ENCODE assay signal across 8 cellular contexts in the genomic region with DNA sequence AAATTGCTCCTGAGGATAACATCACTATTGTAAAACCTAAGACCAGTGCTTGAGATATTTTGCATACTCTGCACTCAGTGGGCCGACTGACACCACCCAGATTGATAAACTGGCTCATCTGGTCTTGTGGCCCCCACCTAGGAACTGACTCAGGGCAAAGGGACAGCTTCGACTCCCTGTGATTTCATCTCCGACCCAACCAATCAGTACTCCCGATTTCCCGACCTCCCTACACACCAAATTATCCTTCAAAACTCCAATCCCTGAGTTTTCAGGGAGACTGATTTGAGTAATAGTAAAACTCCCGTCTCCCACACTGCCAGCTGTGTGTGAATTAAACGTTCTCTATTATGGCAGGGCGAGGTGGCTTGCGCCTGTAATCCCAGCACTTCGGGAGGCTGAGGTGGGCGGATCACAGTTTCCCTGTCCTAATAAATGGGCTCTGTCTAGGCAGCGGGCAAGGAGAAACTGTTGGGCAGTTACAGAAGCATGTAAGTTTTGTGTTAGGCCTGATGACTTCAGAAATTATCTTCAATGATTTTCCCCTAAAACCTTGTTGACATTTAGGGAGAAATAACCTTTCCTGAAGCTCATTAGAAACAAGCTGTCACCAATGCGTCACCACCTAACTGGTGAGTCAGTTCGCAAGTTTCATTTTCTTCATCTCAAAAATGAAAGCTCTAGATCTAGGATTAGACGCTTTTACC. TPM values are rescaled to one million over a fixed set of nuclear protein-coding genes. Genes with fewer than 3 reads are reported as not detected.
A peak's percentile ranks its signal among the peaks of the same experiment; 100 is the strongest.
DNase-seq lines count a peak whose midpoint lies in the region; ATAC-seq and TF ChIP-seq lines count a peak whose summit lies in the region.

No MANE protein-coding gene starts in this region.

- H3F3A ChIP-seq in neural cell (ENCODE audit: insufficient read depth, low read length, poor library complexity, severe bottlenecking): no peaks in the 10 kb centered on the region

- peak overlapping the region; percentile 40 for H3K4me3 ChIP-seq in GM12864 (ENCODE audit: low read depth, low read length)
- H3K4me3 ChIP-seq in RWPE2 (ENCODE audit: severe bottlenecking): peak overlapping the region; percentile 11
- H3K4me3 ChIP-seq in duodenal mucosa (ENCODE audit: low read depth in 1 of 2, low read length in 2 of 2): peak overlapping the region; percentile 37 to 40
- H3K4me3 ChIP-seq in neural cell (ENCODE audit: low read length): peak overlapping the region; percentile 29

- DNase-seq in GM12864 (ENCODE audit: low read depth) (peak; percentile 72), RWPE2 (ENCODE audit: low spot score) (no peak), globus pallidus (ENCODE audit: low spot score) (no peak), NCI-H345 (lab: John Stamatoyannopoulos, UW) (no peak)

- H3K27ac ChIP-seq in RWPE2 (ENCODE audit: poor library complexity, severe bottlenecking) (peak overlapping the region; percentile 100), duodenal mucosa (ENCODE audit: low read depth, low read length) (peak overlapping the region; percentile 91), neural cell (ENCODE audit: low read length) (peak overlapping the region; percentile 93)

- H3K4me1 ChIP-seq in RWPE2 (ENCODE audit: insufficient read depth, poor library complexity, severe bottlenecking) (peaks cover 61% of the 10 kb centered on the region), duodenal mucosa (ENCODE audit: control insufficient read depth in 1 of 2, insufficient read depth in 2 of 2, low read length in 2 of 2) (peaks cover 43 to 50% of the 10 kb centered on the region in 2 donors)

- TF ChIP-seq CTCF in GM12864 (IDR thresholded peaks at IDR 0.05; ENCODE audit: low read depth, low read length, missing control alignments) (no peak), RWPE2 (IDR thresholded peaks at IDR 0.05; ENCODE audit: poor library complexity, severe bottlenecking) (no peak), neural cell (IDR thresholded peaks at IDR 0.05; ENCODE audit: poor library complexity, severe bottlenecking) (no peak)

- no peaks in the 10 kb centered on the region for H3K27me3 ChIP-seq in RWPE2 (ENCODE audit: insufficient read depth, poor library complexity, severe bottlenecking)
- no peaks in the 10 kb centered on the region for H3K27me3 ChIP-seq in duodenal mucosa (ENCODE audit: control insufficient read depth in 1 of 2, insufficient read depth in 2 of 2, low read length in 2 of 2)
- H3K27me3 ChIP-seq in neural cell (ENCODE audit: insufficient read depth, low read depth, low read length): no peaks in the 10 kb centered on the region

- no peaks in the 10 kb centered on the region for H4K20me1 ChIP-seq in neural cell (ENCODE audit: insufficient read depth)

- no peak overlapping the region for H2AFZ ChIP-seq in neural cell (ENCODE audit: low read depth, low read length)

- ATAC-seq in RWPE2 (ENCODE audit: low read depth): no peak
- no peak for ATAC-seq in GM21717 (IDR thresholded peaks at IDR 0.05; ENCODE audit: unreplicated experiment)
- no peak for ATAC-seq in HG03460 (IDR thresholded peaks at IDR 0.05; ENCODE audit: unreplicated experiment)

- no peak overlapping the region for H3K4me2 ChIP-seq in neural cell (ENCODE audit: low read length)

- H3K36me3 ChIP-seq in RWPE2 (ENCODE audit: low read depth): no peaks in the 10 kb centered on the region
- no peaks in the 10 kb centered on the region for H3K36me3 ChIP-seq in duodenal mucosa (ENCODE audit: control insufficient read depth in 1 of 2, insufficient read depth in 2 of 2, low read length in 2 of 2)
- H3K36me3 ChIP-seq in neural cell (ENCODE audit: insufficient read depth, low read length): no peaks in the 10 kb centered on the region

- TF ChIP-seq RAD21 in neural cell (conservative IDR thresholded peaks at IDR 0.05): no peak

- peak overlapping the region; percentile 21 to 70 for H3K9ac ChIP-seq in duodenal mucosa (ENCODE audit: low read depth in 1 of 2, low read length in 2 of 2)
- H3K9ac ChIP-seq in neural cell (ENCODE audit: low read length): peak overlapping the region; percentile 45

- no peaks in the 10 kb centered on the region for H3K9me2 ChIP-seq in neural cell (ENCODE audit: insufficient read depth, low read length)

- H3K79me2 ChIP-seq in neural cell (replicated peaks; ENCODE audit: insufficient read depth, low read length): peaks cover 8% of the 10 kb centered on the region

- no peaks in the 10 kb centered on the region for H3K9me3 ChIP-seq in RWPE2 (ENCODE audit: severe bottlenecking)
- no peaks in the 10 kb centered on the region for H3K9me3 ChIP-seq in duodenal mucosa (ENCODE audit: control insufficient read depth in 1 of 2, low read length in 2 of 2)
- H3K9me3 ChIP-seq in neural cell (ENCODE audit: low read length): no peaks in the 10 kb centered on the region

- no peak for TF ChIP-seq EP300 in neural cell (conservative IDR thresholded peaks at IDR 0.05; ENCODE audit: poor library complexity, severe bottlenecking)

TF ChIP-seq in neural cell, 6 proteins besides CTCF, POLR2A, EP300 and RAD21:
- TF ChIP-seq, protein P1, sequence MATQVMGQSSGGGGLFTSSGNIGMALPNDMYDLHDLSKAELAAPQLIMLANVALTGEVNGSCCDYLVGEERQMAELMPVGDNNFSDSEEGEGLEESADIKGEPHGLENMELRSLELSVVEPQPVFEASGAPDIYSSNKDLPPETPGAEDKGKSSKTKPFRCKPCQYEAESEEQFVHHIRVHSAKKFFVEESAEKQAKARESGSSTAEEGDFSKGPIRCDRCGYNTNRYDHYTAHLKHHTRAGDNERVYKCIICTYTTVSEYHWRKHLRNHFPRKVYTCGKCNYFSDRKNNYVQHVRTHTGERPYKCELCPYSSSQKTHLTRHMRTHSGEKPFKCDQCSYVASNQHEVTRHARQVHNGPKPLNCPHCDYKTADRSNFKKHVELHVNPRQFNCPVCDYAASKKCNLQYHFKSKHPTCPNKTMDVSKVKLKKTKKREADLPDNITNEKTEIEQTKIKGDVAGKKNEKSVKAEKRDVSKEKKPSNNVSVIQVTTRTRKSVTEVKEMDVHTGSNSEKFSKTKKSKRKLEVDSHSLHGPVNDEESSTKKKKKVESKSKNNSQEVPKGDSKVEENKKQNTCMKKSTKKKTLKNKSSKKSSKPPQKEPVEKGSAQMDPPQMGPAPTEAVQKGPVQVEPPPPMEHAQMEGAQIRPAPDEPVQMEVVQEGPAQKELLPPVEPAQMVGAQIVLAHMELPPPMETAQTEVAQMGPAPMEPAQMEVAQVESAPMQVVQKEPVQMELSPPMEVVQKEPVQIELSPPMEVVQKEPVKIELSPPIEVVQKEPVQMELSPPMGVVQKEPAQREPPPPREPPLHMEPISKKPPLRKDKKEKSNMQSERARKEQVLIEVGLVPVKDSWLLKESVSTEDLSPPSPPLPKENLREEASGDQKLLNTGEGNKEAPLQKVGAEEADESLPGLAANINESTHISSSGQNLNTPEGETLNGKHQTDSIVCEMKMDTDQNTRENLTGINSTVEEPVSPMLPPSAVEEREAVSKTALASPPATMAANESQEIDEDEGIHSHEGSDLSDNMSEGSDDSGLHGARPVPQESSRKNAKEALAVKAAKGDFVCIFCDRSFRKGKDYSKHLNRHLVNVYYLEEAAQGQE (IDR thresholded peaks at IDR 0.05; ENCODE audit: borderline replicate concordance): no peak
- no peak for TF ChIP-seq EZH2 (IDR thresholded peaks at IDR 0.05; ENCODE audit: borderline replicate concordance, insufficient read depth, low read length, poor library complexity, severe bottlenecking)
- peak; percentile 15 for TF ChIP-seq POLR2AphosphoS5 (IDR thresholded peaks at IDR 0.05)
- no peak for TF ChIP-seq SMC3 (conservative IDR thresholded peaks at IDR 0.05; ENCODE audit: poor library complexity)
- no peak for TF ChIP-seq MXI1 (conservative IDR thresholded peaks at IDR 0.05; ENCODE audit: poor library complexity, severe bottlenecking)

RNA-seq across cellular contexts. Expression of gene UBC, which starts 5.3 kb away (rescaled TPM):
- 1,173 and 1,177 TPM in 2 replicates for polyA plus RNA-seq in neural cell
- 1,245 and 1,326 TPM in 2 replicates for polyA minus RNA-seq in neural cell

RNA-seq across cellular contexts. Expression of gene SCARB1, which starts 56.1 kb away (rescaled TPM):
- polyA plus RNA-seq in neural cell: 3.7 and 5.8 TPM in 2 replicates
- polyA minus RNA-seq in neural cell: 6.9 and 8.0 TPM in 2 replicates
